ENCODE assay signal across 5 cellular contexts in the genomic region with DNA sequence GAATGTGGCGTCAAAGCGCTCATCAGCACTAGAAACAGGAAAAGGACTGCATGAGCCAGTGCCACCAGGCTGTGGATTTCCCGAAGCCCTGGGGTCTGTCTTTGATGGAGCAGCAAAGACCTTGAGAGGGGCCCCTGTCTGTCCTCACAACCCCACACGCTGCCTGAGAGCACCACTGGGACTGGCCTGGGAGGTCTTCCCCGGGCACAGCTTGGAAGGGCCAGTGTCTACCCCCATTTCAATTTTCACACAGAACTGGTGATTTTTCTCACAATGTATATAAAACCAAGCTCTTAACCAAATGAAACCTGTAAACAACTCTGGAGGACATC. TPM values are rescaled to one million over a fixed set of nuclear protein-coding genes. Genes with fewer than 3 reads are reported as not detected.
"Had no signal": no experiment of that assay in that cellular context is flagged by ENCODE, and none has a peak within 500 bp of the region (broad histone marks: within the 10 kb centered on the region; RNA-seq: fewer than 3 reads in every experiment).

No MANE protein-coding gene starts in this region.

RNA-seq across cellular contexts. Expression of gene CHRFAM7A, which starts 16.3 kb away (rescaled TPM):
- total RNA-seq: activated B cell treated with CpG ODN at 0.5 μM for 24 hours; activated CD4-positive, alpha-beta T cell treated with anti-CD3 and anti-CD28 coated beads for 36 hours; activated CD4-positive, alpha-beta T cell treated with anti-CD3 and anti-CD28 coated beads, Interleukin-2, amount 10 ng/mL, durations not matched to agents 24 days and 14 days; activated CD4-positive, alpha-beta T cell treated with anti-CD3 and anti-CD28 coated beads, Interleukin-2, amount 10 ng/mL, durations not matched to agents 7 days and 5 days; T-helper 17 cell had no signal
